Comparison of ENCODE assay signal across 1 cellular context in the genomic region with DNA sequence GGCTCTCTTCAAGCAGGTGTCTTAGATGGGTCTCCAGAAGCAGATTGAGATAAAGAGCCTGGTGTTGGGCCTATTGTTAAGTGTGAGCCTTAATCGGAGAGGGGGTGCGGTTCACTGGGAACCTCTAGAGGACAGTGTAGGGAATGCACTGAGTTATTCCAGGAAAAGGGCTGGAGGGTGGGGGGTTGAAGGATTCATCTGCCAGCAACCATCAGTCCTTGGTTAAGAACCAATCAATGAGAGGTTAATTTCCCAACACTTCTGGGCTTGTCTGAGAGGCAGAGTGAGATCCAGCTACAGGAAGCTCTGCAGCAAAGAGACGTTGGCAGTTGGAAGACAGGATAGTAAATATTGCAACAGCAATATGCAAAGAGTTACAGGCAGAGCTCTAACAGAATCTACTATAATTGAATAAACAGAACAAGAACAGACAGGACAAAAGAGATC.
TF ChIP-seq lines count a peak whose summit lies in the region.

No MANE protein-coding gene starts in this region.

TF ChIP-seq in SK-N-SH treated with all-trans-retinoic acid at 6 μM for 48 hours, 23 proteins besides CTCF, POLR2A, EP300 and RAD21 (continued from another document):
- TF ChIP-seq GLIS3 (CRISPR knock-in tag; IDR thresholded peaks at IDR 0.05) = no peak
